ENCODE assay signal across 8 cellular contexts in genomic region chr1:209435654-209436566, GRCh38.
DNase-seq lines count a peak whose midpoint lies in the region; ATAC-seq lines count a peak whose summit lies in the region.

No MANE protein-coding gene starts in this region.

- no peaks in the 10 kb centered on the region for H3K27me3 ChIP-seq in trophoblast cell (ENCODE audit: insufficient read depth, low read length)

- no peak overlapping the region for H3K9ac ChIP-seq in trophoblast cell (ENCODE audit: low read length)

- peaks cover 43% of the 10 kb centered on the region for H3K79me1 ChIP-seq in trophoblast cell (ENCODE audit: low read length)

- no peaks in the 10 kb centered on the region for H3K9me3 ChIP-seq in trophoblast cell (ENCODE audit: insufficient read depth, low read depth, low read length)

- H2BK5ac ChIP-seq in trophoblast cell (ENCODE audit: low read depth, low read length, poor library complexity), result peak overlapping the region; percentile 98

- H3K23ac ChIP-seq in trophoblast cell (ENCODE audit: low read length), result no peak overlapping the region

- no CpG with 5 or more reads among the region's 6 CpGs for WGBS in trophoblast cell (ENCODE audit: extremely low coverage, insufficient coverage, insufficient read length)

- H3K4me3 ChIP-seq in trophoblast cell (ENCODE audit: low read depth, low read length), result no peak overlapping the region

- ATAC-seq in GM19035 (IDR thresholded peaks at IDR 0.05; ENCODE audit: unreplicated experiment) (peak; percentile 81), HG03159 (IDR thresholded peaks at IDR 0.05; ENCODE audit: unreplicated experiment) (peak; percentile 95)

- H3K27ac ChIP-seq in trophoblast cell (ENCODE audit: low read depth, low read length), result peak overlapping the region; percentile 99

- peak overlapping the region; percentile 87 for H4K8ac ChIP-seq in trophoblast cell (ENCODE audit: low read depth, low read length)

- H2AFZ ChIP-seq in trophoblast cell (ENCODE audit: insufficient read depth, low read length, poor library complexity), result no peak overlapping the region

- DNase-seq in COLO668 (lab: John Stamatoyannopoulos, UW; ENCODE audit: unreplicated experiment), result peak; percentile 71
- DNase-seq in NCI-H345 (lab: John Stamatoyannopoulos, UW), result peak; percentile 67
- peak; percentile 7 to 16 (median 15) for DNase-seq in activated CD8-positive, alpha-beta memory T cell treated with anti-CD3 and anti-CD28 coated beads for 48 hours (ENCODE audit: low read depth in 2 of 3, low spot score in 2 of 3)
- DNase-seq in globus pallidus (ENCODE audit: low spot score), result peak; percentile 31
- DNase-seq in trophoblast cell, result peak; percentile 80 to 88
- DNase-seq in effector CD4-positive, alpha-beta T cell, result no peak

- peaks cover 24 to 31% of the 10 kb centered on the region in 2 experiments for H3K4me1 ChIP-seq in trophoblast cell (ENCODE audit: control insufficient read depth in 1 of 2, insufficient read depth in 2 of 2, low read length in 2 of 2)

- H4K12ac ChIP-seq in trophoblast cell (ENCODE audit: low read depth, low read length), result no peak overlapping the region

- H3K4ac ChIP-seq in trophoblast cell (ENCODE audit: low read depth, low read length), result no peak overlapping the region

- H2BK12ac ChIP-seq in trophoblast cell (ENCODE audit: low read length), result peak overlapping the region; percentile 65

- no peak overlapping the region for H3K4me2 ChIP-seq in trophoblast cell (ENCODE audit: low read length)

- peak overlapping the region; percentile 100 for H2BK120ac ChIP-seq in trophoblast cell (ENCODE audit: insufficient read depth, low read length, poor library complexity)

- peaks cover 19% of the 10 kb centered on the region for H3K79me2 ChIP-seq in trophoblast cell (ENCODE audit: control insufficient read depth, insufficient read depth, low read length, poor library complexity)

- no peak overlapping the region for H3K18ac ChIP-seq in trophoblast cell (ENCODE audit: low read length)

- H4K91ac ChIP-seq in trophoblast cell (ENCODE audit: low read depth, low read length), result peak overlapping the region; percentile 100

- H3K36me3 ChIP-seq in trophoblast cell (ENCODE audit: control insufficient read depth in 1 of 2, insufficient read depth in 2 of 2, low read length in 2 of 2), result peaks cover 9 to 10% of the 10 kb centered on the region in 2 experiments

- no peak overlapping the region for H2AK5ac ChIP-seq in trophoblast cell (ENCODE audit: low read length)

- H3K14ac ChIP-seq in trophoblast cell (ENCODE audit: low read length), result peak overlapping the region; percentile 55
